ENCODE assay signal across 8 cellular contexts in the genomic region with DNA sequence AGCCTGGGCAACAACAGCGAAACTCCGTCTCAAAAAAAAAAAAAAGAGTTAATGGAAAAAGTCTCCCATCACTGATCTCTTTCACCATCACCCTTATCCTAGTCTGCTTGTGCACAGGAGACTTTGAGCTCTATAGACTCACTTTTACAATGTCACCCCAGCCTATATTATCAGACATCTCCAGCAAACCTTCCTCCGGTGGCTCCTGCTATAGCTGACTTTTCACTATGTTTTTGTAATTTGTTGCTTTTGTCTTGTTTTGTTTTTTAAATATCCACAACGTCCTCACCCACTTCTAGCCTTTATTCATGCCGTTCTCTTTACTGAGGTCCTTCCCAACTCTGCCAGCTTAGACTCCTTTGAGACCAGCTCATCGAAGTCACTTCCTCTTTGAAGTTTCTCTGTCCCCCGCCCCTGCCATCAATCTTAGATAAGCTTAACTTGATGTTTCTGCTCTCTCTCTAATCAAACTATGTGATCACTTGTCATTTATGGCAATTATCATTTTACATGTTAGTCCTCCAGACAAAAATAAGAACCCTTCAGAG.
A peak's percentile ranks its signal among the peaks of the same experiment; 100 is the strongest.
DNase-seq lines count a peak whose midpoint lies in the region; ATAC-seq and TF ChIP-seq lines count a peak whose summit lies in the region.

No MANE protein-coding gene starts in this region.

- H3K4me1 Mint-ChIP-seq in CD8-positive, alpha-beta T cell (ENCODE audit: low read depth): peaks cover 59% of the 10 kb centered on the region

- no peaks in the 10 kb centered on the region for H3K27me3 Mint-ChIP-seq in CD8-positive, alpha-beta T cell (ENCODE audit: low read depth)

- peak overlapping the region; percentile 98 for H3K4me2 ChIP-seq in KMS-11

- no peaks in the 10 kb centered on the region for H3K9me3 Mint-ChIP-seq in CD8-positive, alpha-beta T cell

- no peak for TF ChIP-seq CTCF in CD8-positive, alpha-beta T cell (IDR thresholded peaks at IDR 0.05)
- no peak for TF ChIP-seq CTCF in KMS-11 (conservative IDR thresholded peaks at IDR 0.05; ENCODE audit: low read depth, low read length)
- no peak for TF ChIP-seq CTCF in VCaP (conservative IDR thresholded peaks at IDR 0.05)
- TF ChIP-seq CTCF in mucosa of descending colon (IDR thresholded peaks at IDR 0.05): no peak
- no peak for TF ChIP-seq CTCF in heart left ventricle (IDR thresholded peaks at IDR 0.05)

- no peak for TF ChIP-seq POLR2A in heart left ventricle (IDR thresholded peaks at IDR 0.05)
- TF ChIP-seq POLR2A in GM18505 (IDR thresholded peaks at IDR 0.05; ENCODE audit: borderline replicate concordance, extremely low read depth, insufficient read depth, insufficient read length): no peak

- H3K79me2 ChIP-seq in KMS-11 (ENCODE audit: insufficient read depth, low read depth): peaks cover 29% of the 10 kb centered on the region

- CTCF ChIA-PET in CD8-positive, alpha-beta T cell (lab: Charles Lee): interaction anchor here (0.8 to 0.9 kb wide), 2 partner anchors 20 to 67 kb away, joined by 3 read pairs; no protein-coding TSS in a partner anchor

- H4K20me1 ChIP-seq in KMS-11 (ENCODE audit: insufficient read depth): no peaks in the 10 kb centered on the region

- peak overlapping the region; percentile 78 for H3K9ac ChIP-seq in KMS-11

- no peak for DNase-seq in CD8-positive, alpha-beta T cell
- no peak for DNase-seq in mucosa of descending colon
- DNase-seq in heart left ventricle: no peak

- intact Hi-C loops in CD8-positive, alpha-beta T cell (cut with DNase I, micrococcal nuclease): no loop called here
- intact Hi-C loops in mucosa of descending colon (cut with DNase I, micrococcal nuclease): no loop called here
- intact Hi-C loops in heart left ventricle (cut with DNase I): loop anchor here in 1 of 10 donors (5.0 kb wide), 1 partner anchor 65 kb away; no protein-coding TSS in a partner anchor

- no peak overlapping the region for H3K4me3 ChIP-seq in CD8-positive, alpha-beta T cell (ENCODE audit: low read depth, low read length)
- H3K4me3 ChIP-seq in KMS-11 (IDR thresholded peaks at IDR 0.05; ENCODE audit: insufficient read depth, low read depth, low read length) (no peak overlapping the region), mucosa of descending colon (no peak overlapping the region), heart left ventricle (no peak overlapping the region)

- ATAC-seq in CD8-positive, alpha-beta T cell: no peak
- ATAC-seq in mucosa of descending colon (peak; percentile 22), GM18511 (IDR thresholded peaks at IDR 0.05; ENCODE audit: unreplicated experiment) (no peak), heart left ventricle (no peak), GM18505 (IDR thresholded peaks at IDR 0.05; ENCODE audit: unreplicated experiment) (no peak), GM18861 (IDR thresholded peaks at IDR 0.05; ENCODE audit: unreplicated experiment) (no peak)

- no peak overlapping the region for H3K27ac ChIP-seq in CD8-positive, alpha-beta T cell (ENCODE audit: low read depth, low read length)
- H3K27ac ChIP-seq in KMS-11: peak overlapping the region; percentile 96
- H3K27ac ChIP-seq in VCaP: peak overlapping the region; percentile 100
- H3K27ac ChIP-seq in heart left ventricle: no peak overlapping the region

- H3K9me3 ChIP-seq in CD8-positive, alpha-beta T cell (ENCODE audit: low read length): no peaks in the 10 kb centered on the region
- H3K9me3 ChIP-seq in mucosa of descending colon (no peaks in the 10 kb centered on the region), heart left ventricle (no peaks in the 10 kb centered on the region)

- H3K4me1 ChIP-seq in CD8-positive, alpha-beta T cell (ENCODE audit: insufficient read depth, low read length): peaks cover 64% of the 10 kb centered on the region
- H3K4me1 ChIP-seq in KMS-11 (ENCODE audit: low read depth, poor library complexity, severe bottlenecking) (peaks cover 66% of the 10 kb centered on the region), mucosa of descending colon (ENCODE audit: low read depth) (peaks cover 29% of the 10 kb centered on the region), heart left ventricle (peaks cover 0 to 39% (median 12%) of the 10 kb centered on the region in 12 donors)

- H3K4me3 Mint-ChIP-seq in CD8-positive, alpha-beta T cell: peak overlapping the region; percentile 10

- no peaks in the 10 kb centered on the region for H3K27me3 ChIP-seq in CD8-positive, alpha-beta T cell (ENCODE audit: insufficient read depth, low read length)
- no peaks in the 10 kb centered on the region for H3K27me3 ChIP-seq in KMS-11 (ENCODE audit: insufficient read depth, low read depth)
- H3K27me3 ChIP-seq in heart left ventricle: no peaks in the 10 kb centered on the region

- H2AFZ ChIP-seq in KMS-11 (ENCODE audit: low read depth): peak overlapping the region; percentile 33; the same call in 1 of the 2 replicates

- POLR2A ChIA-PET in CD8-positive, alpha-beta T cell (lab: Charles Lee): interaction anchor here (0.9 to 1.1 kb wide), 3 partner anchors 8 to 68 kb away, joined by 4 to 8 read pairs (median 7); no protein-coding TSS in a partner anchor

- H3K27ac Mint-ChIP-seq in CD8-positive, alpha-beta T cell: peak overlapping the region; percentile 80

- H3K36me3 Mint-ChIP-seq in CD8-positive, alpha-beta T cell: no peaks in the 10 kb centered on the region

- WGBS in heart left ventricle, 4 donors: 57 to 70% (median 69%) methylated on average over 7 of the region's 7 CpGs

- H3K36me3 ChIP-seq in CD8-positive, alpha-beta T cell (ENCODE audit: insufficient read depth, low read length): no peaks in the 10 kb centered on the region
- no peaks in the 10 kb centered on the region for H3K36me3 ChIP-seq in KMS-11 (ENCODE audit: insufficient read depth)
- H3K36me3 ChIP-seq in mucosa of descending colon (ENCODE audit: low read depth): no peaks in the 10 kb centered on the region
- no peaks in the 10 kb centered on the region for H3K36me3 ChIP-seq in heart left ventricle

Comparison
In these comparisons a context has a peak if more than half of its experiments do, and no peak if none do; other contexts are left out.
1. H3K27ac ChIP-seq: peak in KMS-11 (single experiment) and VCaP (single experiment); none in CD8-positive, alpha-beta T cell (single experiment) and heart left ventricle (0 of 12).